ENCODE assay signal across 1 cellular context in genomic region chr1:1594602-1594981, GRCh38.
TF ChIP-seq lines count a peak whose summit lies in the region.

No MANE protein-coding gene starts in this region.

TF ChIP-seq in HEK293, 187 proteins besides CTCF, POLR2A, EP300 and RAD21 (continued from another document):
- TF ChIP-seq ZBTB6 (tag by site-specific recombination; IDR thresholded peaks at IDR 0.05): peak; percentile 80
- no peak for TF ChIP-seq ZNF302 (tag by site-specific recombination; IDR thresholded peaks at IDR 0.05; ENCODE audit: low read depth)
